ENCODE assay signal across 9 cellular contexts in the genomic region with DNA sequence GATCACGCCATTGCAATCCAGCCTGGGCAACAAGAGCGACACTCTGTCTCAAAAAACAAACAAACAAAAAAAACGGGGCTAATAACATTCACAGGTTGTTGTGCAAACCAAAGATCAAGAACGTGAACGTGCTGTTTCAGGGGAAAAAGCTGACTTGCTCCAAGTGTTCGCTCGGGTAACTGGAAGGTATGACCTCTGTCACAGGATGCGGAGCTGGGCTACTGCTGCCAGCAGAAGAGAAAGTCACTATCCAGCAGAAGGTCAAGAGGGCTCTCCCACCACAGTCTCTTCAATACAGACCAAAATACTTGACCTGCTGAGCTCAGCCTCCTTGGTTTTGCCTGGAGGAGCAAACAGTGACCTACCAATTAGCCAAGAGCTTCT. TPM values are rescaled to one million over a fixed set of nuclear protein-coding genes. Genes with fewer than 3 reads are reported as not detected.
A peak's percentile ranks its signal among the peaks of the same experiment; 100 is the strongest.
DNase-seq lines count a peak whose midpoint lies in the region; ATAC-seq and TF ChIP-seq lines count a peak whose summit lies in the region.
"Had no signal": no experiment of that assay in that cellular context is flagged by ENCODE, and none has a peak within 500 bp of the region (broad histone marks: within the 10 kb centered on the region; RNA-seq: fewer than 3 reads in every experiment).

No MANE protein-coding gene starts in this region.

- no peaks in the 10 kb centered on the region for H3K36me3 Mint-ChIP-seq in natural killer cell treated with Interleukin-12 subunit alpha and Interleukin-12 subunit beta and Interleukin-15 and Interleukin-18, amount 100 ng/mL, for 72 hours
- H3K36me3 Mint-ChIP-seq: activated naive CD8-positive, alpha-beta T cell treated with anti-CD3 and anti-CD28 coated beads for 36 hours had no signal

- H3K27ac Mint-ChIP-seq in natural killer cell treated with Interleukin-12 subunit alpha and Interleukin-12 subunit beta and Interleukin-15 and Interleukin-18, amount 100 ng/mL, for 72 hours: no peak overlapping the region
- H3K27ac Mint-ChIP-seq: activated naive CD8-positive, alpha-beta T cell treated with anti-CD3 and anti-CD28 coated beads for 36 hours had no signal

- no peaks in the 10 kb centered on the region for H3K4me1 Mint-ChIP-seq in natural killer cell treated with Interleukin-12 subunit alpha and Interleukin-12 subunit beta and Interleukin-15 and Interleukin-18, amount 100 ng/mL, for 72 hours (ENCODE audit: low read depth in 2 of 2)

- TF ChIP-seq CTCF in heart right ventricle (IDR thresholded peaks at IDR 0.05) (no peak), osteoblast (IDR thresholded peaks at IDR 0.05; ENCODE audit: extremely low read depth, low read depth, low read length) (no peak)

- H3K27me3 Mint-ChIP-seq in natural killer cell treated with Interleukin-12 subunit alpha and Interleukin-12 subunit beta and Interleukin-15 and Interleukin-18, amount 100 ng/mL, for 72 hours: peaks cover 5 to 8% of the 10 kb centered on the region in 2 donors
- H3K27me3 Mint-ChIP-seq: activated naive CD8-positive, alpha-beta T cell treated with anti-CD3 and anti-CD28 coated beads for 36 hours had no signal

- H3K4me1 ChIP-seq in heart right ventricle (peaks cover 17 to 84% (median 51%) of the 10 kb centered on the region in 9 donors), osteoblast (ENCODE audit: insufficient read depth, low read length) (peaks cover 50% of the 10 kb centered on the region)

- no peak overlapping the region for H3K4me3 Mint-ChIP-seq in natural killer cell treated with Interleukin-12 subunit alpha and Interleukin-12 subunit beta and Interleukin-15 and Interleukin-18, amount 100 ng/mL, for 72 hours
- H3K4me3 Mint-ChIP-seq: activated naive CD8-positive, alpha-beta T cell treated with anti-CD3 and anti-CD28 coated beads for 36 hours had no signal

- no peak for DNase-seq in Right ventricle myocardium superior
- no peak for DNase-seq in left cardiac atrium
- DNase-seq in heart right ventricle: no peak
- no peak for DNase-seq in osteoblast (ENCODE audit: insufficient read length, low spot score, missing footprints)
- no peak for DNase-seq in natural killer cell treated with Interleukin-12 subunit alpha and Interleukin-12 subunit beta and Interleukin-15 and Interleukin-18, amount 100 ng/mL, for 72 hours (ENCODE audit: low spot score)
- no peak for DNase-seq in NCI-H510A (lab: John Stamatoyannopoulos, UW)
- DNase-seq: activated naive CD8-positive, alpha-beta T cell treated with anti-CD3 and anti-CD28 coated beads for 36 hours had no signal

- H3K9me3 Mint-ChIP-seq in natural killer cell treated with Interleukin-12 subunit alpha and Interleukin-12 subunit beta and Interleukin-15 and Interleukin-18, amount 100 ng/mL, for 72 hours: no peaks in the 10 kb centered on the region
- H3K9me3 Mint-ChIP-seq: activated naive CD8-positive, alpha-beta T cell treated with anti-CD3 and anti-CD28 coated beads for 36 hours had no signal

- no peaks in the 10 kb centered on the region for H4K20me1 ChIP-seq in osteoblast (ENCODE audit: insufficient read depth, low read length)

- ATAC-seq in Right ventricle myocardium superior (ENCODE audit: poor library complexity): peak; percentile 54
- no peak for ATAC-seq in left cardiac atrium
- ATAC-seq in heart right ventricle: peak in 4 of 8 donors; percentile 10 to 48 (median 30)
- no peak for ATAC-seq in HG03097 (IDR thresholded peaks at IDR 0.05; ENCODE audit: low FRiP score, unreplicated experiment)
- no peak for ATAC-seq in HG03457 (IDR thresholded peaks at IDR 0.05; ENCODE audit: unreplicated experiment)
- no peak for ATAC-seq in natural killer cell treated with Interleukin-12 subunit alpha and Interleukin-12 subunit beta and Interleukin-15 and Interleukin-18, amount 100 ng/mL, for 72 hours

- intact Hi-C loops in Right ventricle myocardium superior (cut with DNase I) (loop anchor here (10.0 kb wide), 1 partner anchor 47 kb away; no protein-coding TSS in a partner anchor), left cardiac atrium (cut with DNase I) (loop anchor here (10.0 kb wide), 4 partner anchors 57 to 287 kb away; a partner anchor contains a TSS), heart right ventricle (cut with DNase I) (loop anchor here in 9 of 10 donors (2.0 to 10.0 kb wide), 10 partner anchors 49 to 547 kb away; a partner anchor contains a TSS)

- 56 to 63% methylated on average over 8 of the region's 8 CpGs for WGBS in heart right ventricle, 2 donors

- no peak overlapping the region for H3K4me2 ChIP-seq in osteoblast (ENCODE audit: insufficient read depth, low read length)

- H3K9me3 ChIP-seq in heart right ventricle (no peaks in the 10 kb centered on the region), osteoblast (ENCODE audit: low read depth, low read length) (no peaks in the 10 kb centered on the region)

- H3K36me3 ChIP-seq in heart right ventricle (peaks cover 0 to 56% (median 0%) of the 10 kb centered on the region in 9 donors), osteoblast (ENCODE audit: insufficient read depth, low read length) (no peaks in the 10 kb centered on the region)

- no peak overlapping the region for H3K4me3 ChIP-seq in heart right ventricle
- H3K4me3 ChIP-seq in osteoblast (ENCODE audit: insufficient read depth, low read length): no peak overlapping the region

- H3K79me2 ChIP-seq in osteoblast (ENCODE audit: insufficient read depth, low read length): no peaks in the 10 kb centered on the region

- peak overlapping the region in 9 of 10 donors; percentile 30 to 82 (median 70) for H3K27ac ChIP-seq in heart right ventricle
- peak overlapping the region; percentile 23 for H3K27ac ChIP-seq in osteoblast (ENCODE audit: low read depth, low read length)

- H2AFZ ChIP-seq in osteoblast (ENCODE audit: low read length): no peak overlapping the region

- no peaks in the 10 kb centered on the region for H3K27me3 ChIP-seq in heart right ventricle
- H3K27me3 ChIP-seq in osteoblast (ENCODE audit: insufficient read depth, low read length): no peaks in the 10 kb centered on the region

RNA-seq across cellular contexts. Expression of a gene that starts 59.7 kb away (rescaled TPM):
- total RNA-seq in Right ventricle myocardium superior (12.1 TPM), left cardiac atrium (10 to 100 TPM in 1 of 2 donors, 1 to 10 TPM in 1; 8.3 to 19.8 TPM), heart right ventricle (10 to 100 TPM in 7 of 10 donors, 1 to 10 TPM in 3; 7.6 to 35.0 (median 13.8) TPM), osteoblast (50.1 and 73.1 TPM in 2 replicates)
- 10 to 100 TPM in 1 of 2 donors, 1 to 10 TPM in 1; 1.3 to 10.2 TPM for polyA plus RNA-seq in heart right ventricle
- total RNA-seq in natural killer cell treated with Interleukin-12 subunit alpha and Interleukin-12 subunit beta and Interleukin-15 and Interleukin-18, amount 100 ng/mL, for 72 hours: 1 to 10 TPM; 4.9 to 5.0 TPM
